1 cellular context compared by ENCODE assay signal in the genomic region with DNA sequence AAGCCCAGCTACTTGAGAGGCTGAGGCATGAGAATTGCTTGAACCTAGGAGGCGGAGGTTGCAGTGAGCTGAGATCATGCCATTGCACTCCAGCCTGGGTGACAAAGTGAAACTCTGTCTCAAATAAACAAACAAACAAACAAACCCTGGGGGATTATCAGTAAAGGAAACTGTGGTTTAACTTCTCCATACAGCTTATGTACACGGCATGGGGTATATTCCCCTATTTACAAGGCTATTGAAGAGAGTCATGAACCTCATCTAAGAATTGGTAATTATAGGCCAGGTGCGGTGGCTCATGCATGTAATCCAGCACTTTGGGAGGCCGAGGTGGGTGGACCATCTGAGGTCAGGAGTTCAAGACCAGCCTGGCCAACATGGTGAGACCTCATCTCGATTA. TPM values are rescaled to one million over a fixed set of nuclear protein-coding genes. Genes with fewer than 3 reads are reported as not detected.
"Had no signal": no experiment of that assay in that cellular context is flagged by ENCODE, and none has a peak within 500 bp of the region (broad histone marks: within the 10 kb centered on the region; RNA-seq: fewer than 3 reads in every experiment).

No MANE protein-coding gene starts in this region.

RNA-seq across cellular contexts. Expression of a gene that starts 9.9 kb away (rescaled TPM):
- total RNA-seq: GM23248 had no signal
